Comparison of ENCODE assay signal across 9 cellular contexts in genomic region chr12:116384629-116385485, GRCh38.
A peak's percentile ranks its signal among the peaks of the same experiment; 100 is the strongest.
DNase-seq lines count a peak whose midpoint lies in the region; TF ChIP-seq lines count a peak whose summit lies in the region.
"Had no signal": no experiment of that assay in that cellular context is flagged by ENCODE, and none has a peak within 500 bp of the region (broad histone marks: within the 10 kb centered on the region; RNA-seq: fewer than 3 reads in every experiment).

No MANE protein-coding gene starts in this region.

- H4K20me1 ChIP-seq in Karpas-422 (ENCODE audit: insufficient read depth, low read depth, low read length), result no peaks in the 10 kb centered on the region

- no peak for TF ChIP-seq CTCF in spleen (IDR thresholded peaks at IDR 0.05 in 8 of 11, conservative IDR thresholded peaks at IDR 0.05 in 3 of 11)

- H3K4me3 ChIP-seq in Karpas-422 (ENCODE audit: low read length) (no peak overlapping the region), spleen (no peak overlapping the region)

- TF ChIP-seq POLR2A in spleen (IDR thresholded peaks at IDR 0.05), result no peak

- H3K4me2 ChIP-seq in Karpas-422 (ENCODE audit: low read depth, low read length, poor library complexity, severe bottlenecking), result no peak overlapping the region

- H3K79me2 ChIP-seq in Karpas-422 (ENCODE audit: low read length), result no peaks in the 10 kb centered on the region

- H3K4me1 ChIP-seq in Karpas-422 (ENCODE audit: low read length) (no peaks in the 10 kb centered on the region; the same call in 1 of the 2 replicates), spleen (peaks cover 0 to 33% (median 18%) of the 10 kb centered on the region in 6 donors)

- no peaks in the 10 kb centered on the region for H3K9me2 ChIP-seq in Karpas-422 (replicated peaks; ENCODE audit: insufficient read depth, low read length)

- intact Hi-C loops in spleen (cut with DNase I; ENCODE audit: low total_unique reads), result no loop called here

- H3K36me3 ChIP-seq in Karpas-422 (ENCODE audit: insufficient read depth, low read length) (no peaks in the 10 kb centered on the region), spleen (no peaks in the 10 kb centered on the region)

- 52 to 55% (median 53%) methylated on average over 6 to 7 of the region's 7 CpGs for WGBS in spleen, 5 donors

- H3K9me3 ChIP-seq in Karpas-422 (ENCODE audit: low read length) (no peaks in the 10 kb centered on the region), spleen (no peaks in the 10 kb centered on the region)

- H3K27me3 ChIP-seq in Karpas-422 (ENCODE audit: low read length) (no peaks in the 10 kb centered on the region), spleen (replicated peaks in 1 of 7) (no peaks in the 10 kb centered on the region)

- DNase-seq in ELF-1 (ENCODE audit: low read depth, low spot score) (peak; percentile 60), Karpas-422 (peak; percentile 50), SW480 (ENCODE audit: low spot score) (peak; percentile 51), left kidney (ENCODE audit: low read depth, low spot score) (peak; percentile 54), H4 (ENCODE audit: low spot score) (no peak), NCI-H2081 treated with DMSO at 0.1 percent for 48 hours (lab: John Stamatoyannopoulos, UW) (no peak), mucosa of gallbladder (ENCODE audit: low spot score) (no peak), spleen (no peak)
- DNase-seq: NCI-H524 had no signal

- H3K27ac ChIP-seq in Karpas-422 (ENCODE audit: low read length) (no peak overlapping the region), spleen (no peak overlapping the region)

- H3K9ac ChIP-seq in Karpas-422 (ENCODE audit: low read length), result no peak overlapping the region

- H2AFZ ChIP-seq in Karpas-422 (ENCODE audit: low read length), result no peak overlapping the region

Comparison
In these comparisons a context has a peak if more than half of its experiments do, and no peak if none do; other contexts are left out.
1. DNase-seq: peak in ELF-1 (single experiment), Karpas-422 (single experiment), SW480 (single experiment) and left kidney (single experiment); none in H4 (single experiment), NCI-H2081 treated with DMSO at 0.1 percent for 48 hours (single experiment), mucosa of gallbladder (single experiment) and spleen (single experiment).